8 cellular contexts compared by ENCODE assay signal in the genomic region with DNA sequence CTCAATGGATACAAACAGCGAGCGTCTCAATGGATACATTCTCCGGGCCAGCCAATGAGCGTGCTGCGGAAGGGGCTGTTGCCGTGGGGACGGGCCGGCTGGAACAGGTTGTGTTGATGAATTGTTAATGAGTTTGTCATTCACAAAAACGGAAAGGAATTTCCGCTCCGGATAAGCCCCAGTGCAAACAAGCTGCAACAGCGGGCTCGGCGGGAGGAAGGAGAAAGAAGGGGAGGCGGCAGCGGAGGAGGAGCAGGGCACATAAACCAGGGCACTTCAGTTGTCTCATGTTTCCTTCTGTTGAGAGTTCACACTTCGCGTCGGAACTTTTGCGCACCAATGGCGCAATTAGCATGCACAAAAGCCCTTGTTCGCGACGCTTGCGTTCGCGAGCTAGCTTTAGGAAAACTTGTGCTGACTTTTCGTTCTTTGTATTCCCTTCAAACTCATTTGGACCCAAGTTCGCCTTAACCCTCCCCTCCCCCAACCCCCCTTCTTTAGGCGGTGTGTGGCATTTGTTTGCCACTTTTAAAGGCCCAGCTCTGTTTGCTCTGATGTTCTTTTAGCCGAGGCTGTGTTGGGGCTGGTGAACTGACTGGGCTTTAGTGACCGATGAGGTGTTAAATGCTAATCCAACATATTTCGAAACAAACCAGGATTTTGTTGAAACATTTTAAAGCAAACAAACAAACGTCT. TPM values are rescaled to one million over a fixed set of nuclear protein-coding genes. Genes with fewer than 3 reads are reported as not detected.
DNase-seq lines count a peak whose midpoint lies in the region; ATAC-seq and TF ChIP-seq lines count a peak whose summit lies in the region.

A gene with protein sequence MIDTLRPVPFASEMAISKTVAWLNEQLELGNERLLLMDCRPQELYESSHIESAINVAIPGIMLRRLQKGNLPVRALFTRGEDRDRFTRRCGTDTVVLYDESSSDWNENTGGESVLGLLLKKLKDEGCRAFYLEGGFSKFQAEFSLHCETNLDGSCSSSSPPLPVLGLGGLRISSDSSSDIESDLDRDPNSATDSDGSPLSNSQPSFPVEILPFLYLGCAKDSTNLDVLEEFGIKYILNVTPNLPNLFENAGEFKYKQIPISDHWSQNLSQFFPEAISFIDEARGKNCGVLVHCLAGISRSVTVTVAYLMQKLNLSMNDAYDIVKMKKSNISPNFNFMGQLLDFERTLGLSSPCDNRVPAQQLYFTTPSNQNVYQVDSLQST (minus strand): TSS at position 10 of the 696 bp plus-strand sequence. CDS start 462 bp downstream, outside the sequence.

- H3K27me3 ChIP-seq in heart right ventricle (no peaks in the 10 kb centered on the region), trophoblast cell (ENCODE audit: insufficient read depth, low read length) (peaks cover 10% of the 10 kb centered on the region), thyroid gland (no peaks in the 10 kb centered on the region)

- intact Hi-C loops in heart right ventricle (cut with DNase I) (loop anchor here (2.0 to 10.0 kb wide), 16 partner anchors 35 to 302 kb away; a partner anchor contains a TSS), thyroid gland (cut with DNase I) (loop anchor here (5.0 to 10.0 kb wide), 2 partner anchors 105 to 128 kb away; no protein-coding TSS in a partner anchor)

- peak within 1 kb of the TSS; percentile 66 for H3K4ac ChIP-seq in trophoblast cell (ENCODE audit: low read depth, low read length)

- ATAC-seq in HG02571 (IDR thresholded peaks at IDR 0.05; ENCODE audit: unreplicated experiment) (peak; percentile 24), heart right ventricle (peak; percentile 72 to 89 (median 85))

- H3K4me3 ChIP-seq in heart right ventricle (peak within 1 kb of the TSS; percentile 66 to 94 (median 82)), trophoblast cell (ENCODE audit: low read depth, low read length) (peak within 1 kb of the TSS; percentile 88), thyroid gland (replicated peaks in 1 of 3) (peak within 1 kb of the TSS; percentile 45 to 74 (median 74))

- peaks cover 0 to 53% (median 41%) of the 10 kb centered on the region in 9 donors for H3K4me1 ChIP-seq in heart right ventricle
- H3K4me1 ChIP-seq in trophoblast cell (ENCODE audit: control insufficient read depth in 1 of 2, insufficient read depth in 2 of 2, low read length in 2 of 2): peaks cover 15 to 19% of the 10 kb centered on the region in 2 experiments
- H3K4me1 ChIP-seq in thyroid gland: peaks cover 27 to 35% of the 10 kb centered on the region in 2 donors

- H4K8ac ChIP-seq in trophoblast cell (ENCODE audit: low read depth, low read length): peak within 1 kb of the TSS; percentile 91

- TF ChIP-seq POLR2A in thyroid gland (IDR thresholded peaks at IDR 0.05): peak in 1 of 2 donors; percentile 98

- peak within 1 kb of the TSS; percentile 85 for H3K9ac ChIP-seq in trophoblast cell (ENCODE audit: low read length)

- no peak within 1 kb of the TSS for H2AK5ac ChIP-seq in trophoblast cell (ENCODE audit: low read length)

- peak within 1 kb of the TSS; percentile 96 for H3K27ac Mint-ChIP-seq in T-helper 2 cell treated with Interferon-gamma antibody and Interleukin-4, amounts not matched to agents 5 μg/mL and 100 μg/mL, for 36 hours

- peaks cover 40% of the 10 kb centered on the region for H3K4me1 Mint-ChIP-seq in T-helper 2 cell treated with Interferon-gamma antibody and Interleukin-4, amounts not matched to agents 5 μg/mL and 100 μg/mL, for 36 hours (ENCODE audit: low read depth)

- WGBS in heart right ventricle, 2 donors: 0% methylated on average over 34 of the region's 34 CpGs
- WGBS in trophoblast cell (ENCODE audit: extremely low coverage, insufficient coverage, insufficient read length): no CpG with 5 or more reads among the region's 34 CpGs
- WGBS in thyroid gland, 2 donors: 1% methylated on average over 34 of the region's 34 CpGs

- DNase-seq in DMS79 (lab: John Stamatoyannopoulos, UW) (peak; percentile 97), NCI-H187 (lab: John Stamatoyannopoulos, UW) (peak; percentile 87 to 94), amygdala (lab: John Stamatoyannopoulos, UW) (peak; percentile 33 to 98 (median 89)), heart right ventricle (peak; percentile 90 to 96), trophoblast cell (peak; percentile 86 to 88), thyroid gland (peak; percentile 94 to 97)
- peak; percentile 97 for DNase-seq in T-helper 2 cell treated with Interferon-gamma antibody and Interleukin-4, amounts not matched to agents 5 μg/mL and 100 μg/mL, for 36 hours (ENCODE audit: low spot score)

- peak within 1 kb of the TSS; percentile 97 for H3K14ac ChIP-seq in trophoblast cell (ENCODE audit: low read length)

- TF ChIP-seq CTCF in heart right ventricle (IDR thresholded peaks at IDR 0.05) (no peak), thyroid gland (IDR thresholded peaks at IDR 0.05) (peak in 1 of 6 experiments; percentile 18)

- H3K79me1 ChIP-seq in trophoblast cell (ENCODE audit: low read length): peaks cover 29% of the 10 kb centered on the region

- no peaks in the 10 kb centered on the region for H3K27me3 Mint-ChIP-seq in T-helper 2 cell treated with Interferon-gamma antibody and Interleukin-4, amounts not matched to agents 5 μg/mL and 100 μg/mL, for 36 hours (ENCODE audit: low read depth)

- H3K27ac ChIP-seq in heart right ventricle (peak within 1 kb of the TSS; percentile 92 to 100 (median 99)), trophoblast cell (ENCODE audit: low read depth, low read length) (peak within 1 kb of the TSS; percentile 96), thyroid gland (peak within 1 kb of the TSS; percentile 97 to 99 (median 98))

- H3K18ac ChIP-seq in trophoblast cell (ENCODE audit: low read length): peak within 1 kb of the TSS; percentile 86

- H2BK120ac ChIP-seq in trophoblast cell (ENCODE audit: insufficient read depth, low read length, poor library complexity): peak within 1 kb of the TSS; percentile 86

- H3K9me3 ChIP-seq in heart right ventricle (no peaks in the 10 kb centered on the region), trophoblast cell (ENCODE audit: insufficient read depth, low read depth, low read length) (peaks cover 2% of the 10 kb centered on the region), thyroid gland (no peaks in the 10 kb centered on the region)

- peak within 1 kb of the TSS; percentile 50 for H2BK12ac ChIP-seq in trophoblast cell (ENCODE audit: low read length)

- peak within 1 kb of the TSS; percentile 89 for H2BK5ac ChIP-seq in trophoblast cell (ENCODE audit: low read depth, low read length, poor library complexity)

- no peaks in the 10 kb centered on the region for H3K9me3 Mint-ChIP-seq in T-helper 2 cell treated with Interferon-gamma antibody and Interleukin-4, amounts not matched to agents 5 μg/mL and 100 μg/mL, for 36 hours

- H2AFZ ChIP-seq in trophoblast cell (ENCODE audit: insufficient read depth, low read length, poor library complexity): peak within 1 kb of the TSS; percentile 84

- peak within 1 kb of the TSS; percentile 69 for H3K23ac ChIP-seq in trophoblast cell (ENCODE audit: low read length)

- peak within 1 kb of the TSS; percentile 89 for H3K4me2 ChIP-seq in trophoblast cell (ENCODE audit: low read length)

- H3K4me3 Mint-ChIP-seq in T-helper 2 cell treated with Interferon-gamma antibody and Interleukin-4, amounts not matched to agents 5 μg/mL and 100 μg/mL, for 36 hours: peak within 1 kb of the TSS; percentile 98

- peak within 1 kb of the TSS; percentile 94 for H4K91ac ChIP-seq in trophoblast cell (ENCODE audit: low read depth, low read length)

- H3K36me3 Mint-ChIP-seq in T-helper 2 cell treated with Interferon-gamma antibody and Interleukin-4, amounts not matched to agents 5 μg/mL and 100 μg/mL, for 36 hours (ENCODE audit: low read depth): peaks cover 48% of the 10 kb centered on the region

- peak within 1 kb of the TSS; percentile 84 for H4K12ac ChIP-seq in trophoblast cell (ENCODE audit: low read depth, low read length)

- peaks cover 18% of the 10 kb centered on the region for H3K79me2 ChIP-seq in trophoblast cell (ENCODE audit: control insufficient read depth, insufficient read depth, low read length, poor library complexity)

- peaks cover 0 to 33% (median 3%) of the 10 kb centered on the region in 9 donors for H3K36me3 ChIP-seq in heart right ventricle
- peaks cover 5 to 6% of the 10 kb centered on the region in 2 experiments for H3K36me3 ChIP-seq in trophoblast cell (ENCODE audit: control insufficient read depth in 1 of 2, insufficient read depth in 2 of 2, low read length in 2 of 2)
- H3K36me3 ChIP-seq in thyroid gland: peaks cover 4 to 10% of the 10 kb centered on the region in 2 donors

RNA-seq across cellular contexts. Expression of the gene that starts here (rescaled TPM):
- 10 to 100 TPM; 19.7 to 43.4 (median 26.0) TPM for total RNA-seq in heart right ventricle
- 10 to 100 TPM in 1 of 2 donors, 1 to 10 TPM in 1; 9.4 to 23.4 TPM for polyA plus RNA-seq in heart right ventricle
- polyA plus RNA-seq in trophoblast cell (2013): 7.5 and 8.0 TPM in 2 replicates
- total RNA-seq in thyroid gland: 10 to 100 TPM; 31.0 to 40.2 (median 33.8) TPM

Comparison
In these comparisons a context has a peak if more than half of its experiments do, and no peak if none do; other contexts are left out.
1. Peak in every context shown above with its lines: DNase-seq, ATAC-seq, H3K4me3 ChIP-seq and H3K27ac ChIP-seq.